Comparison of ENCODE assay signal across 10 cellular contexts in the genomic region with DNA sequence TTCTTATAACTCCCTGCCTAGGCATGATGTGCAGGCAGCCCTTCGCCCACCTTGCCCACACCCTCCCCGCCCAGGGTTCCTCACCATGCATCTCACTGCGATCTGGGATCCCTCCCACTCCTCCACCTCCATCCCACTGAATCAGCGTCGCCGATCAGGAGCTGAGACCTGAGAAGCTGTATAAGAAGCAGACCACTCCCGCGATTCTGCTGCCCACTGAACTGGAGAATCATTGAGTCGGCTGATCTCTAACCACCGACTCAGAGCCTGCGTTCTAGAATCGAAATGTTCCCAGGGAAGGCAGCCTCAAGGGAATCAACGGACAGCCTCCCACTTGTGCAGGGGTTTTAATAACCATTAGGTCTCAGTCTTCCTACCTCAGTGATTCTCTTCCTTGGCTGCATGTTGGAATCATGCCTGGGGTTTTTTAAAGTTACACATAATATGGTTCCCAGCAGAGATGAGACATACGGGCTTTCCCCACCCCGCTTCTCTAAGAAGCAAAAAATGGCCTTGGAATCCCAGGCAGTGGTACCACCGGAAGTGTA.
DNase-seq lines count a peak whose midpoint lies in the region; ATAC-seq, FAIRE-seq and TF ChIP-seq lines count a peak whose summit lies in the region.
"Had no signal": no experiment of that assay in that cellular context is flagged by ENCODE, and none has a peak within 500 bp of the region (broad histone marks: within the 10 kb centered on the region; RNA-seq: fewer than 3 reads in every experiment).

No MANE protein-coding gene starts in this region.

- 77% methylated on average over 16 of the region's 16 CpGs for WGBS in smooth muscle cell (ENCODE audit: low lambda C conversion rate)

- no peak overlapping the region for H3K4me3 Mint-ChIP-seq in astrocyte (ENCODE audit: unreplicated experiment)
- H3K4me3 Mint-ChIP-seq in naive thymus-derived CD4-positive, alpha-beta T cell, result no peak overlapping the region

- no peaks in the 10 kb centered on the region for H3K9me3 Mint-ChIP-seq in astrocyte (ENCODE audit: unreplicated experiment)
- H3K9me3 Mint-ChIP-seq in naive thymus-derived CD4-positive, alpha-beta T cell, result no peaks in the 10 kb centered on the region

- CTCF ChIA-PET in HEK293 (lab: Yijun Ruan, JAX), result interaction anchor here (0.8 to 5.4 kb wide), 6 partner anchors 32 to 143 kb away, joined by 3 to 49 read pairs (median 4); no protein-coding TSS in a partner anchor
- CTCF ChIA-PET in naive thymus-derived CD4-positive, alpha-beta T cell (lab: Charles Lee), result interaction anchor here (1.0 to 3.6 kb wide), 3 partner anchors 96 to 103 kb away, joined by 3 to 23 read pairs (median 4); no protein-coding TSS in a partner anchor

- H3K27me3 ChIP-seq in astrocyte (ENCODE audit: insufficient read depth, low read length) (no peaks in the 10 kb centered on the region), left ventricle myocardium inferior (ENCODE audit: low read depth) (no peaks in the 10 kb centered on the region), smooth muscle cell (ENCODE audit: low read depth) (no peaks in the 10 kb centered on the region)
- H3K27me3 ChIP-seq in naive thymus-derived CD4-positive, alpha-beta T cell (ENCODE audit: control insufficient read depth in 2 of 2, insufficient read depth in 2 of 2, low read length in 2 of 2), result no peaks in the 10 kb centered on the region

- no peak for FAIRE-seq in astrocyte (lab: Jason Lieb, UNC)

- no peaks in the 10 kb centered on the region for H3K79me2 ChIP-seq in astrocyte (ENCODE audit: insufficient read depth, low read length)
- no peaks in the 10 kb centered on the region for H3K79me2 ChIP-seq in smooth muscle cell (ENCODE audit: low read depth)

- H2AFZ ChIP-seq in astrocyte (ENCODE audit: low read depth, low read length), result no peak overlapping the region
- H2AFZ ChIP-seq in smooth muscle cell (ENCODE audit: low read depth), result no peak overlapping the region

- peak overlapping the region; percentile 53 for H3K4me2 ChIP-seq in astrocyte (ENCODE audit: low read length)
- H3K4me2 ChIP-seq in smooth muscle cell, result peak overlapping the region; percentile 44

- no peaks in the 10 kb centered on the region for H3K27me3 Mint-ChIP-seq in astrocyte (ENCODE audit: low read depth, unreplicated experiment)
- H3K27me3 Mint-ChIP-seq in naive thymus-derived CD4-positive, alpha-beta T cell, result peaks cover 15 to 30% (median 24%) of the 10 kb centered on the region in 5 donors

- POLR2A ChIA-PET in HEK293 (lab: Yijun Ruan, JAX), result interaction anchor here (1.8 kb wide), 1 partner anchor 11 kb away, joined by 6 read pairs; no protein-coding TSS in a partner anchor
- POLR2A ChIA-PET in naive thymus-derived CD4-positive, alpha-beta T cell (lab: Charles Lee), result no interaction called here

- H3K36me3 Mint-ChIP-seq in astrocyte (ENCODE audit: low read depth, unreplicated experiment), result no peaks in the 10 kb centered on the region
- H3K36me3 Mint-ChIP-seq in naive thymus-derived CD4-positive, alpha-beta T cell, result no peaks in the 10 kb centered on the region

- no peaks in the 10 kb centered on the region for H3K4me1 ChIP-seq in HEK293 (ENCODE audit: control insufficient read depth, insufficient read depth, low read length)
- H3K4me1 ChIP-seq in astrocyte (ENCODE audit: insufficient read depth, low read length), result peaks cover 49% of the 10 kb centered on the region
- peaks cover 50% of the 10 kb centered on the region for H3K4me1 ChIP-seq in left ventricle myocardium inferior
- peaks cover 10% of the 10 kb centered on the region for H3K4me1 ChIP-seq in smooth muscle cell (ENCODE audit: low read depth)
- no peaks in the 10 kb centered on the region for H3K4me1 ChIP-seq in naive thymus-derived CD4-positive, alpha-beta T cell (ENCODE audit: control insufficient read depth in 2 of 2, insufficient read depth in 2 of 2, low read length in 2 of 2)

- H3K36me3 ChIP-seq in HEK293 (ENCODE audit: control insufficient read depth in 2 of 2, insufficient read depth in 1 of 2, low read length in 2 of 2) (no peaks in the 10 kb centered on the region), astrocyte (ENCODE audit: insufficient read depth, low read length) (no peaks in the 10 kb centered on the region), left ventricle myocardium inferior (no peaks in the 10 kb centered on the region), smooth muscle cell (ENCODE audit: low read depth) (no peaks in the 10 kb centered on the region)
- no peaks in the 10 kb centered on the region for H3K36me3 ChIP-seq in naive thymus-derived CD4-positive, alpha-beta T cell (ENCODE audit: control insufficient read depth in 2 of 3, insufficient read depth in 3 of 3, low read length in 3 of 3)

- DNase-seq in astrocyte (ENCODE audit: low read depth), result peak; percentile 62
- DNase-seq in left ventricle myocardium inferior, result no peak
- no peak for DNase-seq in smooth muscle cell (lab: John Stamatoyannopoulos, UW; ENCODE audit: unreplicated experiment)
- no peak for DNase-seq in NCI-H748 (lab: John Stamatoyannopoulos, UW; ENCODE audit: unreplicated experiment)
- no peak for DNase-seq in naive thymus-derived CD4-positive, alpha-beta T cell
- DNase-seq: NCI-H510A, SHP77 treated with DMSO at 0.1 percent for 48 hours had no signal

- H3K9me3 ChIP-seq in HEK293 (ENCODE audit: control insufficient read depth, insufficient read depth, low read depth, low read length) (no peaks in the 10 kb centered on the region), astrocyte (ENCODE audit: insufficient read depth, low read depth, low read length) (no peaks in the 10 kb centered on the region), left ventricle myocardium inferior (replicated peaks) (no peaks in the 10 kb centered on the region), smooth muscle cell (replicated peaks; ENCODE audit: low read depth) (no peaks in the 10 kb centered on the region)
- H3K9me3 ChIP-seq in naive thymus-derived CD4-positive, alpha-beta T cell (ENCODE audit: control insufficient read depth in 2 of 3, low read length in 3 of 3), result no peaks in the 10 kb centered on the region

- intact Hi-C loops in left ventricle myocardium inferior (cut with micrococcal nuclease), result loop anchor here (5.0 kb wide), 1 partner anchor 101 kb away; no protein-coding TSS in a partner anchor
- intact Hi-C loops in naive thymus-derived CD4-positive, alpha-beta T cell (cut with micrococcal nuclease), result loop anchor here (1.0 to 5.0 kb wide), 3 partner anchors 101 to 241 kb away; no protein-coding TSS in a partner anchor

- no peak for TF ChIP-seq CTCF in HEK293 (tag by site-specific recombination; IDR thresholded peaks at IDR 0.05)
- TF ChIP-seq CTCF in astrocyte (IDR thresholded peaks at IDR 0.05; ENCODE audit: insufficient read depth, low read depth, low read length), result no peak
- no peak for TF ChIP-seq CTCF in left ventricle myocardium inferior (IDR thresholded peaks at IDR 0.05; ENCODE audit: borderline replicate concordance)
- TF ChIP-seq CTCF in smooth muscle cell (IDR thresholded peaks at IDR 0.05; ENCODE audit: borderline replicate concordance, insufficient read depth, poor library complexity, severe bottlenecking), result no peak

- H3K27ac Mint-ChIP-seq in astrocyte (ENCODE audit: unreplicated experiment), result peak overlapping the region; percentile 96
- no peak overlapping the region for H3K27ac Mint-ChIP-seq in naive thymus-derived CD4-positive, alpha-beta T cell

- H3K27ac ChIP-seq in HEK293 (ENCODE audit: extremely low read depth, low read depth, low read length) (no peak overlapping the region; the same call in 1 of the 2 replicates), astrocyte (ENCODE audit: low read depth, low read length) (peak overlapping the region; percentile 80), left ventricle myocardium inferior (replicated peaks) (peak overlapping the region; percentile 88), smooth muscle cell (ENCODE audit: low read depth) (peak overlapping the region; percentile 88)
- no peak overlapping the region for H3K27ac ChIP-seq in naive thymus-derived CD4-positive, alpha-beta T cell (ENCODE audit: low read depth, low read length)

- H3K4me3 ChIP-seq in HEK293 (ENCODE audit: low read depth, low read length) (no peak overlapping the region), astrocyte (ENCODE audit: insufficient read depth, low read depth, low read length) (no peak overlapping the region), left ventricle myocardium inferior (no peak overlapping the region), smooth muscle cell (no peak overlapping the region)
- H3K4me3 ChIP-seq in naive thymus-derived CD4-positive, alpha-beta T cell (ENCODE audit: low read length), result no peak overlapping the region
- H3K4me3 ChIP-seq: GM12878 had no signal

- H4K20me1 ChIP-seq in astrocyte (ENCODE audit: insufficient read depth, low read length) (no peaks in the 10 kb centered on the region), smooth muscle cell (ENCODE audit: low read depth) (no peaks in the 10 kb centered on the region)

- peaks cover 12% of the 10 kb centered on the region for H3F3A ChIP-seq in smooth muscle cell (ENCODE audit: low read depth)

- H3K4me1 Mint-ChIP-seq in astrocyte (ENCODE audit: low read depth, unreplicated experiment), result peaks cover 40% of the 10 kb centered on the region
- peaks cover 0 to 17% (median 0%) of the 10 kb centered on the region in 7 donors for H3K4me1 Mint-ChIP-seq in naive thymus-derived CD4-positive, alpha-beta T cell

- ATAC-seq in naive thymus-derived CD4-positive, alpha-beta T cell, result no peak
- no peak for ATAC-seq in HG02852 (IDR thresholded peaks at IDR 0.05; ENCODE audit: unreplicated experiment)

- H3K9ac ChIP-seq in astrocyte (ENCODE audit: low read length) (peak overlapping the region; percentile 78), smooth muscle cell (ENCODE audit: low read depth) (peak overlapping the region; percentile 90)

TF ChIP-seq in HEK293, 187 proteins besides CTCF, POLR2A, EP300 and RAD21:
- TF ChIP-seq ZFHX2 (tag by site-specific recombination; conservative IDR thresholded peaks at IDR 0.05) (peak; percentile 98), EGR2 (tag by site-specific recombination; IDR thresholded peaks at IDR 0.05; ENCODE audit: low read depth) (peak; percentile 97)
- TF ChIP-seq, protein P1, sequence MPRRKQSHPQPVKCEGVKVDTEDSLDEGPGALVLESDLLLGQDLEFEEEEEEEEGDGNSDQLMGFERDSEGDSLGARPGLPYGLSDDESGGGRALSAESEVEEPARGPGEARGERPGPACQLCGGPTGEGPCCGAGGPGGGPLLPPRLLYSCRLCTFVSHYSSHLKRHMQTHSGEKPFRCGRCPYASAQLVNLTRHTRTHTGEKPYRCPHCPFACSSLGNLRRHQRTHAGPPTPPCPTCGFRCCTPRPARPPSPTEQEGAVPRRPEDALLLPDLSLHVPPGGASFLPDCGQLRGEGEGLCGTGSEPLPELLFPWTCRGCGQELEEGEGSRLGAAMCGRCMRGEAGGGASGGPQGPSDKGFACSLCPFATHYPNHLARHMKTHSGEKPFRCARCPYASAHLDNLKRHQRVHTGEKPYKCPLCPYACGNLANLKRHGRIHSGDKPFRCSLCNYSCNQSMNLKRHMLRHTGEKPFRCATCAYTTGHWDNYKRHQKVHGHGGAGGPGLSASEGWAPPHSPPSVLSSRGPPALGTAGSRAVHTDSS (tag by site-specific recombination; IDR thresholded peaks at IDR 0.05), result no peak

Comparison
In these comparisons a context has a peak if more than half of its experiments do, and no peak if none do; other contexts are left out.
1. H3K27ac ChIP-seq: peak in astrocyte (single experiment), left ventricle myocardium inferior (single experiment) and smooth muscle cell (single experiment); none in HEK293 (single experiment) and naive thymus-derived CD4-positive, alpha-beta T cell (single experiment).